8 cellular contexts compared by ENCODE assay signal in genomic region chr10:97713828-97714400, GRCh38. TPM values are rescaled to one million over a fixed set of nuclear protein-coding genes. Genes with fewer than 3 reads are reported as not detected.
A peak's percentile ranks its signal among the peaks of the same experiment; 100 is the strongest.
DNase-seq lines count a peak whose midpoint lies in the region; ATAC-seq and TF ChIP-seq lines count a peak whose summit lies in the region.

No MANE protein-coding gene starts in this region.

- TF ChIP-seq POLR2A in transverse colon (IDR thresholded peaks at IDR 0.05): no peak

- H3K27me3 Mint-ChIP-seq in CD14-positive monocyte (ENCODE audit: low read depth in 3 of 3): peaks cover 0 to 5% (median 2%) of the 10 kb centered on the region in 3 donors
- H3K27me3 Mint-ChIP-seq in activated naive CD4-positive, alpha-beta T cell treated with anti-CD3 and anti-CD28 coated beads for 36 hours (ENCODE audit: low read depth): peaks cover 18% of the 10 kb centered on the region

- no peak overlapping the region for H2AFZ ChIP-seq in neuron (ENCODE audit: low read depth, low read length)

- DNase-seq in CD14-positive monocyte (ENCODE audit: low spot score): peak; percentile 86
- peak; percentile 65 for DNase-seq in activated naive CD4-positive, alpha-beta T cell treated with anti-CD3 and anti-CD28 coated beads for 36 hours
- DNase-seq in foreskin melanocyte: peak; percentile 76
- DNase-seq in transverse colon: peak; percentile 77

- intact Hi-C loops in CD14-positive monocyte (cut with micrococcal nuclease) (loop anchor here in 1 of 2 donors (5.0 kb wide), 1 partner anchor 37 kb away; no protein-coding TSS in a partner anchor), transverse colon (cut with DNase I; ENCODE audit: low total_unique reads) (no loop called here)
- intact Hi-C loops in activated naive CD4-positive, alpha-beta T cell treated with anti-CD3 and anti-CD28 coated beads for 36 hours (cut with micrococcal nuclease): loop anchor here (1.0 to 5.0 kb wide), 2 partner anchors 27 to 313 kb away; partner anchors contain the start of gene AVPI1

- H3K36me3 Mint-ChIP-seq in CD14-positive monocyte: peaks cover 20 to 22% of the 10 kb centered on the region in 2 donors
- no peaks in the 10 kb centered on the region for H3K36me3 Mint-ChIP-seq in activated naive CD4-positive, alpha-beta T cell treated with anti-CD3 and anti-CD28 coated beads for 36 hours (ENCODE audit: low read depth)

- 0% methylated on average over 68 of the region's 69 CpGs; no CpG with 5 or more reads in 1 of the 2 donors for WGBS in transverse colon (ENCODE audit: low coverage in 1 of 2), 2 donors

- ATAC-seq in GM19043 (IDR thresholded peaks at IDR 0.05; ENCODE audit: low read depth, unreplicated experiment) (peak; percentile 69), HG03354 (IDR thresholded peaks at IDR 0.05; ENCODE audit: poor library complexity, severe bottlenecking, unreplicated experiment) (peak; percentile 81)

- TF ChIP-seq CTCF in CD14-positive monocyte (IDR thresholded peaks at IDR 0.05) (no peak), transverse colon (IDR thresholded peaks at IDR 0.05) (peak in 4 of 5 experiments; percentile 21 to 43 (median 28))

- H3K4me3 ChIP-seq in neuron (ENCODE audit: low read length) (peak overlapping the region; percentile 44), transverse colon (peak overlapping the region; percentile 41 to 83 (median 68))

- CTCF ChIA-PET in activated naive CD4-positive, alpha-beta T cell treated with anti-CD3 and anti-CD28 coated beads for 36 hours (lab: Charles Lee): interaction anchor here (0.7 to 8.4 kb wide), 7 partner anchors 11 to 37 kb away, joined by 3 to 173 read pairs (median 4); partner anchors contain the start of genes AVPI1 and ZFYVE27

- in situ Hi-C loops in transverse colon (cut with MboI; ENCODE audit: low pct_ligation_motif_present in 1 of 4, low pct_unique_long_range_greater_than_20kb in 1 of 4, low sequenced_read_pairs in 3 of 4): no loop called here

- H3K36me3 ChIP-seq in neuron (ENCODE audit: insufficient read depth, low read length): no peaks in the 10 kb centered on the region
- no peaks in the 10 kb centered on the region for H3K36me3 ChIP-seq in transverse colon

- TF ChIP-seq EP300 in transverse colon (IDR thresholded peaks at IDR 0.05; ENCODE audit: low read depth): no peak

- peak overlapping the region; percentile 80 to 92 for H3K4me3 Mint-ChIP-seq in CD14-positive monocyte
- peak overlapping the region; percentile 94 for H3K4me3 Mint-ChIP-seq in activated naive CD4-positive, alpha-beta T cell treated with anti-CD3 and anti-CD28 coated beads for 36 hours

- H3K9me3 ChIP-seq in neuron (ENCODE audit: low read length) (no peaks in the 10 kb centered on the region), transverse colon (no peaks in the 10 kb centered on the region)

- H3K27ac ChIP-seq in transverse colon: peak overlapping the region; percentile 93 to 99 (median 98)

- H3K27me3 ChIP-seq in neuron (ENCODE audit: insufficient read depth, low read length): peaks cover 3% of the 10 kb centered on the region
- no peaks in the 10 kb centered on the region for H3K27me3 ChIP-seq in transverse colon

- peaks cover 6% of the 10 kb centered on the region for H3K4me1 ChIP-seq in neuron (ENCODE audit: insufficient read depth, low read length)
- H3K4me1 ChIP-seq in transverse colon: peaks cover 41 to 75% (median 52%) of the 10 kb centered on the region in 4 donors

- H3K4me1 Mint-ChIP-seq in CD14-positive monocyte: peaks cover 61% of the 10 kb centered on the region
- peaks cover 11% of the 10 kb centered on the region for H3K4me1 Mint-ChIP-seq in activated naive CD4-positive, alpha-beta T cell treated with anti-CD3 and anti-CD28 coated beads for 36 hours (ENCODE audit: low read depth)

- peaks cover 0 to 3% (median 0%) of the 10 kb centered on the region in 7 donors for H3K9me3 Mint-ChIP-seq in CD14-positive monocyte
- no peaks in the 10 kb centered on the region for H3K9me3 Mint-ChIP-seq in activated naive CD4-positive, alpha-beta T cell treated with anti-CD3 and anti-CD28 coated beads for 36 hours

- peak overlapping the region; percentile 85 to 94 (median 92) for H3K27ac Mint-ChIP-seq in CD14-positive monocyte
- no peak overlapping the region for H3K27ac Mint-ChIP-seq in activated naive CD4-positive, alpha-beta T cell treated with anti-CD3 and anti-CD28 coated beads for 36 hours

TF ChIP-seq in PFSK-1, 5 proteins besides CTCF, POLR2A, EP300 and RAD21:
- TF ChIP-seq REST (IDR thresholded peaks at IDR 0.05; ENCODE audit: insufficient read depth in 1 of 2, low read depth in 2 of 2, low read length in 2 of 2): no peak
- TF ChIP-seq TAF1 (IDR thresholded peaks at IDR 0.05; ENCODE audit: borderline replicate concordance, insufficient read depth, low read length): 0 out of 2 replicates have a peak, but pooled peaks have one; percentile 1
- peak; percentile 40 for TF ChIP-seq FOXP2 (optimal IDR thresholded peaks at IDR 0.05; ENCODE audit: borderline replicate concordance, extremely low read depth, extremely low read length, insufficient read depth)

RNA-seq across cellular contexts. Expression of gene MARVELD1, which starts 0.4 kb away (rescaled TPM):
- polyA plus RNA-seq in CD14-positive monocyte: 1 to 10 TPM; 3.7 to 9.2 TPM
- 33.4 TPM for polyA plus RNA-seq in PFSK-1 (2012; ENCODE audit: insufficient read length, low read depth)
- total RNA-seq in activated naive CD4-positive, alpha-beta T cell treated with anti-CD3 and anti-CD28 coated beads for 36 hours: 1 to 10 TPM; 2.7 to 3.4 TPM
- total RNA-seq in transverse colon: 10 to 100 TPM in 2 of 4 donors, 1 to 10 TPM in 2; 5.6 to 24.6 (median 13.6) TPM

RNA-seq across cellular contexts. Expression of gene ZFYVE27, which starts 23.0 kb away (rescaled TPM):
- polyA plus RNA-seq in CD14-positive monocyte: 1 to 10 TPM; 6.2 to 9.7 TPM
- 21.3 TPM for polyA plus RNA-seq in PFSK-1 (2012; ENCODE audit: insufficient read length, low read depth)
- 10 to 100 TPM; 18.0 to 18.4 TPM for total RNA-seq in activated naive CD4-positive, alpha-beta T cell treated with anti-CD3 and anti-CD28 coated beads for 36 hours
- total RNA-seq in transverse colon: 100 to 1,000 TPM in 1 of 4 donors, 10 to 100 TPM in 3; 46.4 to 102 (median 63.9) TPM

RNA-seq across cellular contexts. Expression of gene AVPI1, which starts 26.9 kb away (rescaled TPM):
- polyA plus RNA-seq in CD14-positive monocyte: 1 to 10 TPM; 2.0 to 2.9 TPM
- polyA plus RNA-seq in PFSK-1 (2012; ENCODE audit: insufficient read length, low read depth): 15.6 TPM
- 1 to 10 TPM; 1.5 to 1.9 TPM for total RNA-seq in activated naive CD4-positive, alpha-beta T cell treated with anti-CD3 and anti-CD28 coated beads for 36 hours
- total RNA-seq in transverse colon: 10 to 100 TPM; 24.3 to 79.3 (median 47.9) TPM

RNA-seq across cellular contexts. Expression of gene SFRP5, which starts 57.9 kb away (rescaled TPM):
- not detected for polyA plus RNA-seq in CD14-positive monocyte
- not detected for polyA plus RNA-seq in PFSK-1 (2012; ENCODE audit: insufficient read length, low read depth)
- not detected for total RNA-seq in activated naive CD4-positive, alpha-beta T cell treated with anti-CD3 and anti-CD28 coated beads for 36 hours
- total RNA-seq in transverse colon: 10 to 100 TPM in 1 of 4 donors, 1 to 10 TPM in 3; 3.8 to 10.1 (median 5.8) TPM

Comparison
In these comparisons a context has a peak if more than half of its experiments do, and no peak if none do; other contexts are left out.
1. Peak in every context shown above with its lines: DNase-seq, ATAC-seq, H3K4me3 ChIP-seq and H3K27ac ChIP-seq.
2. RNA of gene AVPI1, which starts 26.9 kb away (total RNA-seq): 24.3 to 79.3 TPM in transverse colon; 1.5 to 1.9 TPM in activated naive CD4-positive, alpha-beta T cell treated with anti-CD3 and anti-CD28 coated beads for 36 hours; every median in the first group is over 4 times any median in the second.